Comparison of ENCODE assay signal across 9 cellular contexts in genomic region chr3:14391033-14391432, GRCh38. TPM values are rescaled to one million over a fixed set of nuclear protein-coding genes. Genes with fewer than 3 reads are reported as not detected.
DNase-seq lines count a peak whose midpoint lies in the region; ATAC-seq lines count a peak whose summit lies in the region.
"Had no signal": no experiment of that assay in that cellular context is flagged by ENCODE, and none has a peak within 500 bp of the region (broad histone marks: within the 10 kb centered on the region; RNA-seq: fewer than 3 reads in every experiment).

No MANE protein-coding gene starts in this region.

- DNase-seq in CD1c-positive myeloid dendritic cell (ENCODE audit: extremely low spot score) (peak; percentile 71), NCI-H2029 treated with DMSO at 0.1 percent for 48 hours (lab: John Stamatoyannopoulos, UW) (peak; percentile 35), cerebellum (ENCODE audit: low spot score) (peak; percentile 58), NCI-H1930 (lab: John Stamatoyannopoulos, UW) (no peak), HUDEP-2 (lab: John Stamatoyannopoulos, UW; ENCODE audit: unreplicated experiment in 76 of 76) (no peak), T-cell (no peak)
- no peak for DNase-seq in naive thymus-derived CD4-positive, alpha-beta T cell
- DNase-seq: activated naive CD8-positive, alpha-beta T cell treated with anti-CD3 and anti-CD28 coated beads, Interleukin-2, amount 50 U/mL, for 24 hours had no signal

- peaks cover 0 to 26% (median 5%) of the 10 kb centered on the region in 5 donors for H3K27me3 Mint-ChIP-seq in naive thymus-derived CD4-positive, alpha-beta T cell
- H3K27me3 Mint-ChIP-seq in T-cell, result peaks cover 0 to 2% of the 10 kb centered on the region in 2 donors
- H3K27me3 Mint-ChIP-seq: activated naive CD8-positive, alpha-beta T cell treated with anti-CD3 and anti-CD28 coated beads, Interleukin-2, amount 50 U/mL, for 24 hours had no signal

- no peak overlapping the region for H3K4me3 ChIP-seq in naive thymus-derived CD4-positive, alpha-beta T cell (ENCODE audit: low read length)

- POLR2A ChIA-PET in naive thymus-derived CD4-positive, alpha-beta T cell (lab: Charles Lee), result no interaction called here
- POLR2A ChIA-PET in T-cell (lab: Charles Lee), result no interaction called here

- H3K9me3 Mint-ChIP-seq in naive thymus-derived CD4-positive, alpha-beta T cell, result no peaks in the 10 kb centered on the region
- H3K9me3 Mint-ChIP-seq in T-cell, result no peaks in the 10 kb centered on the region
- H3K9me3 Mint-ChIP-seq: activated naive CD8-positive, alpha-beta T cell treated with anti-CD3 and anti-CD28 coated beads, Interleukin-2, amount 50 U/mL, for 24 hours had no signal

- H3K27me3 ChIP-seq in naive thymus-derived CD4-positive, alpha-beta T cell (ENCODE audit: control insufficient read depth in 2 of 2, insufficient read depth in 2 of 2, low read length in 2 of 2), result no peaks in the 10 kb centered on the region

- H3K27ac ChIP-seq in naive thymus-derived CD4-positive, alpha-beta T cell (ENCODE audit: low read depth, low read length), result no peak overlapping the region

- H3K36me3 Mint-ChIP-seq in naive thymus-derived CD4-positive, alpha-beta T cell, result no peaks in the 10 kb centered on the region
- no peaks in the 10 kb centered on the region for H3K36me3 Mint-ChIP-seq in T-cell

- peak; percentile 69 for ATAC-seq in naive thymus-derived CD4-positive, alpha-beta T cell
- ATAC-seq in GM21825 (IDR thresholded peaks at IDR 0.05; ENCODE audit: unreplicated experiment) (no peak), T-cell (replicated peaks in 1 of 4) (no peak)
- ATAC-seq: activated naive CD8-positive, alpha-beta T cell treated with anti-CD3 and anti-CD28 coated beads, Interleukin-2, amount 50 U/mL, for 24 hours had no signal

- H3K36me3 ChIP-seq in naive thymus-derived CD4-positive, alpha-beta T cell (ENCODE audit: control insufficient read depth in 2 of 3, insufficient read depth in 3 of 3, low read length in 3 of 3), result no peaks in the 10 kb centered on the region

- H3K27ac Mint-ChIP-seq in naive thymus-derived CD4-positive, alpha-beta T cell, result no peak overlapping the region
- H3K27ac Mint-ChIP-seq in T-cell, result no peak overlapping the region
- H3K27ac Mint-ChIP-seq: activated naive CD8-positive, alpha-beta T cell treated with anti-CD3 and anti-CD28 coated beads, Interleukin-2, amount 50 U/mL, for 24 hours had no signal

- no peaks in the 10 kb centered on the region for H3K9me3 ChIP-seq in naive thymus-derived CD4-positive, alpha-beta T cell (ENCODE audit: control insufficient read depth in 2 of 3, low read length in 3 of 3)

- intact Hi-C loops in naive thymus-derived CD4-positive, alpha-beta T cell (cut with micrococcal nuclease), result no loop called here

- H3K4me1 Mint-ChIP-seq in naive thymus-derived CD4-positive, alpha-beta T cell, result peaks cover 0 to 9% (median 0%) of the 10 kb centered on the region in 7 donors
- H3K4me1 Mint-ChIP-seq in T-cell, result peaks cover 0 to 1% (median 0%) of the 10 kb centered on the region in 3 donors

- CTCF ChIA-PET in naive thymus-derived CD4-positive, alpha-beta T cell (lab: Charles Lee), result interaction anchor here (1.2 kb wide), 1 partner anchor 493 kb away, joined by 3 read pairs; no protein-coding TSS in a partner anchor
- CTCF ChIA-PET in T-cell (lab: Charles Lee), result interaction anchor here in 1 of 2 donors (1.0 kb wide), 1 partner anchor 14 kb away, joined by 3 read pairs; no protein-coding TSS in a partner anchor

- no peaks in the 10 kb centered on the region for H3K4me1 ChIP-seq in naive thymus-derived CD4-positive, alpha-beta T cell (ENCODE audit: control insufficient read depth in 2 of 2, insufficient read depth in 2 of 2, low read length in 2 of 2)

- H3K4me3 Mint-ChIP-seq in naive thymus-derived CD4-positive, alpha-beta T cell, result no peak overlapping the region
- H3K4me3 Mint-ChIP-seq in T-cell, result no peak overlapping the region
- H3K4me3 Mint-ChIP-seq: activated naive CD8-positive, alpha-beta T cell treated with anti-CD3 and anti-CD28 coated beads, Interleukin-2, amount 50 U/mL, for 24 hours had no signal

RNA-seq across cellular contexts. Expression of gene SLC6A6, which starts 11.4 kb away (rescaled TPM):
- 24.6 TPM for total RNA-seq in cerebellum
- total RNA-seq in naive thymus-derived CD4-positive, alpha-beta T cell, result 10 to 100 TPM; 34.5 to 87.5 (median 35.6) TPM
- 1 to 10 TPM; 3.0 to 3.2 TPM for polyA plus RNA-seq in naive thymus-derived CD4-positive, alpha-beta T cell
- total RNA-seq in T-cell, result 10 to 100 TPM; 49.3 to 72.5 (median 63.6) TPM

Comparison
In these comparisons a context has a peak if more than half of its experiments do, and no peak if none do; other contexts are left out.
1. DNase-seq: peak in CD1c-positive myeloid dendritic cell (single experiment), NCI-H2029 treated with DMSO at 0.1 percent for 48 hours (single experiment) and cerebellum (single experiment); none in naive thymus-derived CD4-positive, alpha-beta T cell (0 of 9), NCI-H1930 (0 of 2), HUDEP-2 (0 of 76) and T-cell (0 of 34).